ENCODE assay signal across 16 cellular contexts in genomic region chr10:21614000-21614399, GRCh38.
"Had no signal": no experiment of that assay in that cellular context is flagged by ENCODE, and none has a peak within 500 bp of the region (broad histone marks: within the 10 kb centered on the region; RNA-seq: fewer than 3 reads in every experiment).

No MANE protein-coding gene starts in this region.

- H3K36me3 ChIP-seq: vagina had no signal

- H3K4me3 ChIP-seq: body of pancreas, transverse colon, vagina had no signal

- DNase-seq: activated gamma-delta T cell; activated naive CD8-positive, alpha-beta T cell treated with anti-CD3 and anti-CD28 coated beads for 36 hours; activated T-cell treated with anti-CD3 and anti-CD28 coated beads, Interleukin-2, amount 50 U/mL, for 1 hour; amygdala; body of pancreas; central memory CD4-positive, alpha-beta T cell; cortex of kidney; effector CD4-positive, alpha-beta T cell; foreskin keratinocyte; nephron progenitor cell; occipital lobe; stimulated activated CD4-positive, alpha-beta T cell treated with anti-CD3 and anti-CD28 coated beads, Interleukin-2, amount 100 ng/mL, for 48 hours; stimulated activated naive CD4-positive, alpha-beta T cell treated with Interleukin-2 at 50 U/mL for 16 hours; substantia nigra; transverse colon had no signal

- H3K4me1 ChIP-seq: body of pancreas, foreskin keratinocyte, transverse colon, vagina had no signal

- H3K27me3 ChIP-seq: body of pancreas, foreskin keratinocyte, transverse colon, vagina had no signal

- H3K4me1 Mint-ChIP-seq: nephron progenitor cell had no signal

- H3K27ac ChIP-seq: body of pancreas, foreskin keratinocyte, transverse colon, vagina had no signal

- ATAC-seq: body of pancreas, foreskin keratinocyte had no signal

- H3K4me3 Mint-ChIP-seq: activated naive CD8-positive, alpha-beta T cell treated with anti-CD3 and anti-CD28 coated beads for 36 hours; nephron progenitor cell had no signal

- H3K27ac Mint-ChIP-seq: activated naive CD8-positive, alpha-beta T cell treated with anti-CD3 and anti-CD28 coated beads for 36 hours had no signal

- H3K27me3 Mint-ChIP-seq: activated naive CD8-positive, alpha-beta T cell treated with anti-CD3 and anti-CD28 coated beads for 36 hours had no signal
